13 cellular contexts compared by ENCODE assay signal in the genomic region with DNA sequence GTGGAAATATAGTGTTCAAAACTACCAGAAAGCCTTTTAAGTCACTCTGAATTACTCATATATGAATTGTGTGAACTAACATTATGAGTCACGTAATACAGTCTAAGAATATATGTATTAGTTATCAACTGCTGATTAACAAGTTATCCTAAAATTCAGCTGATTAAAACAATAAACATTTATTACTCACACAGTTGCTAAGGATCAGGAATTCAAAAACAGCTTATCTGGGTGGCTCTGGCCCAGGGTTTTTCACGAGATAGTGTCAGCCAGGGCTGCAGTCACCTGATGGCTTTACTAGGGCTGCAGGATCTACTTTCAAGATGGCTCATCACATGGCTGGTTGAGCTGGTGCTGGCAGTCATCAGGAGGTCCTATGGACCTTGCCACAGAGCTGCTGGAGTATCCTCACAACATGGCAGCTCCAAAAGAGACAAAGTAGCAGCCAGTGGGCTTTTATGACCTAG. TPM values are rescaled to one million over a fixed set of nuclear protein-coding genes. Genes with fewer than 3 reads are reported as not detected.
A peak's percentile ranks its signal among the peaks of the same experiment; 100 is the strongest.
DNase-seq lines count a peak whose midpoint lies in the region; ATAC-seq and TF ChIP-seq lines count a peak whose summit lies in the region.
"Had no signal": no experiment of that assay in that cellular context is flagged by ENCODE, and none has a peak within 500 bp of the region (broad histone marks: within the 10 kb centered on the region; RNA-seq: fewer than 3 reads in every experiment).

No MANE protein-coding gene starts in this region.

- TF ChIP-seq CTCF in RWPE1 (conservative IDR thresholded peaks at IDR 0.05; ENCODE audit: low read depth): no peak

- POLR2A ChIA-PET in RWPE1 (lab: Yijun Ruan, JAX; ENCODE audit: low non-redundant PET): no interaction called here

- H3K4me3 ChIP-seq in skeletal muscle satellite cell (ENCODE audit: low read length): no peak overlapping the region
- H3K4me3 ChIP-seq: cardiac muscle cell, upper lobe of right lung had no signal

- H3K27ac Mint-ChIP-seq in activated CD4-positive, alpha-beta T cell treated with anti-CD3 and anti-CD28 coated beads, Interleukin-2, amount 10 ng/mL, durations not matched to agents 24 days and 14 days: peak overlapping the region; percentile 51

- intact Hi-C loops in activated CD4-positive, alpha-beta T cell treated with anti-CD3 and anti-CD28 coated beads, Interleukin-2, amount 10 ng/mL, durations not matched to agents 24 days and 14 days (cut with micrococcal nuclease): no loop called here

- peak overlapping the region; percentile 91 for H3K27ac ChIP-seq in RWPE1
- H3K27ac ChIP-seq: upper lobe of right lung had no signal

- H3K36me3 ChIP-seq in skeletal muscle satellite cell (ENCODE audit: insufficient read depth, low read length): peaks cover 50% of the 10 kb centered on the region
- H3K36me3 ChIP-seq: cardiac muscle cell had no signal

- H3K4me3 Mint-ChIP-seq in activated CD4-positive, alpha-beta T cell treated with anti-CD3 and anti-CD28 coated beads, Interleukin-2, amount 10 ng/mL, durations not matched to agents 24 days and 14 days: no peak overlapping the region

- CTCF ChIA-PET in RWPE1 (lab: Yijun Ruan, JAX): interaction anchor here (0.7 kb wide), 1 partner anchor 23 kb away, joined by 3 read pairs; no protein-coding TSS in a partner anchor

- no peak for ATAC-seq in GM19397 (IDR thresholded peaks at IDR 0.05; ENCODE audit: unreplicated experiment)
- ATAC-seq in GM21381 (IDR thresholded peaks at IDR 0.05; ENCODE audit: unreplicated experiment): no peak
- ATAC-seq: upper lobe of right lung had no signal

- no peak for DNase-seq in activated CD4-positive, alpha-beta T cell treated with anti-CD3 and anti-CD28 coated beads, Interleukin-2, amount 10 ng/mL, durations not matched to agents 24 days and 14 days
- no peak for DNase-seq in activated CD4-positive, alpha-beta T cell treated with anti-CD3 and anti-CD28 coated beads for 1 hour
- DNase-seq in RWPE1 (ENCODE audit: low spot score) (no peak), erythroblast (lab: John Stamatoyannopoulos, UW) (peak; percentile 70 to 90), SW480 (ENCODE audit: low spot score) (no peak)
- DNase-seq: ACHN; activated CD4-positive, CD25-positive, alpha-beta regulatory T cell; NCI-H187 treated with DMSO at 0.1 percent for 48 hours; upper lobe of right lung had no signal

- no peaks in the 10 kb centered on the region for H3K27me3 Mint-ChIP-seq in activated CD4-positive, alpha-beta T cell treated with anti-CD3 and anti-CD28 coated beads, Interleukin-2, amount 10 ng/mL, durations not matched to agents 24 days and 14 days

- H3K36me3 Mint-ChIP-seq in activated CD4-positive, alpha-beta T cell treated with anti-CD3 and anti-CD28 coated beads, Interleukin-2, amount 10 ng/mL, durations not matched to agents 24 days and 14 days (ENCODE audit: low read depth): peaks cover 17% of the 10 kb centered on the region

- no peaks in the 10 kb centered on the region for H3K9me3 ChIP-seq in skeletal muscle satellite cell (replicated peaks; ENCODE audit: low read length)
- H3K9me3 ChIP-seq: upper lobe of right lung had no signal

- TF ChIP-seq POLR2A in erythroblast (IDR thresholded peaks at IDR 0.05; ENCODE audit: low read length): peak; percentile 30

- peaks cover 72% of the 10 kb centered on the region for H3K4me1 ChIP-seq in skeletal muscle satellite cell (ENCODE audit: control insufficient read depth, insufficient read depth, low read length)

- no peaks in the 10 kb centered on the region for H3K27me3 ChIP-seq in skeletal muscle satellite cell (ENCODE audit: control insufficient read depth, insufficient read depth, low read length)
- H3K27me3 ChIP-seq: cardiac muscle cell, upper lobe of right lung had no signal

- H3K4me2 ChIP-seq in skeletal muscle satellite cell (ENCODE audit: low read length): no peak overlapping the region

- H3K4me1 Mint-ChIP-seq in activated CD4-positive, alpha-beta T cell treated with anti-CD3 and anti-CD28 coated beads, Interleukin-2, amount 10 ng/mL, durations not matched to agents 24 days and 14 days: peaks cover 52% of the 10 kb centered on the region

- peaks cover 7% of the 10 kb centered on the region for H3K9me3 Mint-ChIP-seq in activated CD4-positive, alpha-beta T cell treated with anti-CD3 and anti-CD28 coated beads, Interleukin-2, amount 10 ng/mL, durations not matched to agents 24 days and 14 days

- peak overlapping the region; percentile 4 for H3K9ac ChIP-seq in skeletal muscle satellite cell (ENCODE audit: low read depth, low read length)

RNA-seq across cellular contexts. Expression of gene CORO1C, which starts 36.5 kb away (rescaled TPM):
- 64.6 and 70.1 TPM in 2 replicates for total RNA-seq in activated CD4-positive, alpha-beta T cell treated with anti-CD3 and anti-CD28 coated beads, Interleukin-2, amount 10 ng/mL, durations not matched to agents 24 days and 14 days
- 282 and 318 TPM in 2 replicates for total RNA-seq in skeletal muscle satellite cell (2012; rRNA removed)

Comparison
In these comparisons a context has a peak if more than half of its experiments do, and no peak if none do; other contexts are left out.
1. DNase-seq: peak in erythroblast (2 of 2); none in activated CD4-positive, alpha-beta T cell treated with anti-CD3 and anti-CD28 coated beads, Interleukin-2, amount 10 ng/mL, durations not matched to agents 24 days and 14 days (single experiment), activated CD4-positive, alpha-beta T cell treated with anti-CD3 and anti-CD28 coated beads for 1 hour (single experiment), RWPE1 (single experiment) and SW480 (single experiment).